10 cellular contexts compared by ENCODE assay signal in genomic region chr11:9090488-9091043, GRCh38. TPM values are rescaled to one million over a fixed set of nuclear protein-coding genes. Genes with fewer than 3 reads are reported as not detected.
DNase-seq lines count a peak whose midpoint lies in the region; ATAC-seq, FAIRE-seq and TF ChIP-seq lines count a peak whose summit lies in the region.
"Had no signal": no experiment of that assay in that cellular context is flagged by ENCODE, and none has a peak within 500 bp of the region (broad histone marks: within the 10 kb centered on the region; RNA-seq: fewer than 3 reads in every experiment).

No MANE protein-coding gene starts in this region.

- TF ChIP-seq CTCF in GM12875 (IDR thresholded peaks at IDR 0.05; ENCODE audit: borderline replicate concordance, insufficient read depth, low read depth, low read length) (no peak), hepatocyte (IDR thresholded peaks at IDR 0.05; ENCODE audit: poor library complexity) (no peak)

- H3K36me3 ChIP-seq in hepatocyte (replicated peaks; ENCODE audit: insufficient read depth, low read depth) = no peaks in the 10 kb centered on the region

- intact Hi-C loops in activated T-helper 1 cell treated with anti-CD3 and anti-CD28 coated beads, Interleukin-12 subunit alpha, Interleukin-12 subunit beta, Interleukin-2, Interleukin-4 antibody, amounts not matched to agents 30 ng/mL and 10 ng/mL and 1 ng/mL, durations not matched to agents 14 hours and 24 hours and 36 hours (cut with micrococcal nuclease) = no loop called here

- H3K4me1 Mint-ChIP-seq in activated T-helper 1 cell treated with anti-CD3 and anti-CD28 coated beads, Interleukin-12 subunit alpha, Interleukin-12 subunit beta, Interleukin-2, Interleukin-4 antibody, amounts not matched to agents 30 ng/mL and 10 ng/mL and 1 ng/mL, durations not matched to agents 14 hours and 24 hours and 36 hours (ENCODE audit: low read depth) = no peaks in the 10 kb centered on the region

- 33% methylated on average over 19 of the region's 20 CpGs for WGBS in hepatocyte (ENCODE audit: low lambda C conversion rate, missing lambda C conversion rate)

- H3K4me3 ChIP-seq in GM12875 (ENCODE audit: low read depth, low read length) = peak overlapping the region; percentile 16
- H3K4me3 ChIP-seq in hepatocyte = peak overlapping the region; percentile 70
- H3K4me3 ChIP-seq in skin epidermis = peak overlapping the region; percentile 34 to 55 (median 36)

- no peaks in the 10 kb centered on the region for H4K20me1 ChIP-seq in hepatocyte (ENCODE audit: insufficient read depth, poor library complexity, severe bottlenecking)

- DNase-seq in activated T-helper 1 cell treated with anti-CD3 and anti-CD28 coated beads, Interleukin-12 subunit alpha, Interleukin-12 subunit beta, Interleukin-2, Interleukin-4 antibody, amounts not matched to agents 30 ng/mL and 10 ng/mL and 1 ng/mL, durations not matched to agents 14 hours and 24 hours and 36 hours (ENCODE audit: low spot score) = no peak
- DNase-seq in hepatocyte (ENCODE audit: low spot score) = no peak
- no peak for DNase-seq in urothelium cell line (ENCODE audit: low spot score)
- DNase-seq in NCI-H2107 treated with DMSO at 0.1 percent for 48 hours (lab: John Stamatoyannopoulos, UW; ENCODE audit: unreplicated experiment) = no peak
- DNase-seq: activated naive CD4-positive, alpha-beta T cell treated with anti-CD3 and anti-CD28 coated beads, Interleukin-2, amount 50 U/mL, for 16 hours; OCI-M1 had no signal

- H3K27me3 ChIP-seq in hepatocyte = peaks cover 23% of the 10 kb centered on the region

- ATAC-seq in GM21717 (IDR thresholded peaks at IDR 0.05; ENCODE audit: unreplicated experiment) = no peak

- no peaks in the 10 kb centered on the region for H3K4me1 ChIP-seq in hepatocyte (ENCODE audit: insufficient read depth)

- H2AFZ ChIP-seq in hepatocyte = peak overlapping the region; percentile 71

- no peaks in the 10 kb centered on the region for H3K9me3 Mint-ChIP-seq in activated T-helper 1 cell treated with anti-CD3 and anti-CD28 coated beads, Interleukin-12 subunit alpha, Interleukin-12 subunit beta, Interleukin-2, Interleukin-4 antibody, amounts not matched to agents 30 ng/mL and 10 ng/mL and 1 ng/mL, durations not matched to agents 14 hours and 24 hours and 36 hours

- peak overlapping the region; percentile 96 for H3K4me2 ChIP-seq in hepatocyte

- no peaks in the 10 kb centered on the region for H3K9me3 ChIP-seq in hepatocyte (ENCODE audit: low read depth)

- H3K27ac Mint-ChIP-seq in activated T-helper 1 cell treated with anti-CD3 and anti-CD28 coated beads, Interleukin-12 subunit alpha, Interleukin-12 subunit beta, Interleukin-2, Interleukin-4 antibody, amounts not matched to agents 30 ng/mL and 10 ng/mL and 1 ng/mL, durations not matched to agents 14 hours and 24 hours and 36 hours = no peak overlapping the region

- peaks cover 60% of the 10 kb centered on the region for H3K27me3 Mint-ChIP-seq in activated T-helper 1 cell treated with anti-CD3 and anti-CD28 coated beads, Interleukin-12 subunit alpha, Interleukin-12 subunit beta, Interleukin-2, Interleukin-4 antibody, amounts not matched to agents 30 ng/mL and 10 ng/mL and 1 ng/mL, durations not matched to agents 14 hours and 24 hours and 36 hours (ENCODE audit: insufficient read depth)

- H3K79me2 ChIP-seq in hepatocyte = no peaks in the 10 kb centered on the region

- H3K9me2 ChIP-seq in hepatocyte (replicated peaks; ENCODE audit: insufficient read depth) = no peaks in the 10 kb centered on the region

- FAIRE-seq in urothelium cell line (lab: Jason Lieb, UNC) = no peak

- peak overlapping the region; percentile 61 for H3K4me3 Mint-ChIP-seq in activated T-helper 1 cell treated with anti-CD3 and anti-CD28 coated beads, Interleukin-12 subunit alpha, Interleukin-12 subunit beta, Interleukin-2, Interleukin-4 antibody, amounts not matched to agents 30 ng/mL and 10 ng/mL and 1 ng/mL, durations not matched to agents 14 hours and 24 hours and 36 hours

- H3K27ac ChIP-seq in hepatocyte (no peak overlapping the region), skin epidermis (peak overlapping the region in 4 of 21 experiments; percentile 4 to 65 (median 54))

- peaks cover 1% of the 10 kb centered on the region for H3K36me3 Mint-ChIP-seq in activated T-helper 1 cell treated with anti-CD3 and anti-CD28 coated beads, Interleukin-12 subunit alpha, Interleukin-12 subunit beta, Interleukin-2, Interleukin-4 antibody, amounts not matched to agents 30 ng/mL and 10 ng/mL and 1 ng/mL, durations not matched to agents 14 hours and 24 hours and 36 hours (ENCODE audit: low read depth)

RNA-seq across cellular contexts. Expression of gene SCUBE2, which starts 0.8 kb away (rescaled TPM):
- not detected in 2 replicates for total RNA-seq in activated T-helper 1 cell treated with anti-CD3 and anti-CD28 coated beads, Interleukin-12 subunit alpha, Interleukin-12 subunit beta, Interleukin-2, Interleukin-4 antibody, amounts not matched to agents 30 ng/mL and 10 ng/mL and 1 ng/mL, durations not matched to agents 14 hours and 24 hours and 36 hours
- 8.6 and 14.2 TPM in 2 replicates for total RNA-seq in hepatocyte
- 8.9 and 13.9 TPM in 2 replicates for polyA plus RNA-seq in hepatocyte
- total RNA-seq: HT-29 had no signal

Comparison
In these comparisons a context has a peak if more than half of its experiments do, and no peak if none do; other contexts are left out.
1. H3K4me3 ChIP-seq: peak in every context shown above with its lines; median percentile 70 in hepatocyte; 36 in skin epidermis; 16 in GM12875.